ENCODE assay signal across 15 cellular contexts in genomic region chr21:43025636-43026180, GRCh38. TPM values are rescaled to one million over a fixed set of nuclear protein-coding genes. Genes with fewer than 3 reads are reported as not detected.
A peak's percentile ranks its signal among the peaks of the same experiment; 100 is the strongest.
DNase-seq lines count a peak whose midpoint lies in the region; FAIRE-seq and TF ChIP-seq lines count a peak whose summit lies in the region.
"Had no signal": no experiment of that assay in that cellular context is flagged by ENCODE, and none has a peak within 500 bp of the region (broad histone marks: within the 10 kb centered on the region; RNA-seq: fewer than 3 reads in every experiment).

No MANE protein-coding gene starts in this region.

- TF ChIP-seq POLR2A in H54 (IDR thresholded peaks at IDR 0.05; ENCODE audit: low read depth, low read length): no peak

- H2AK5ac ChIP-seq in mesendoderm (ENCODE audit: low read length): no peak overlapping the region

- peaks cover 4% of the 10 kb centered on the region for H3K36me3 ChIP-seq in mesendoderm (ENCODE audit: control insufficient read depth, insufficient read depth, low read length)
- peaks cover 57% of the 10 kb centered on the region for H3K36me3 ChIP-seq in WERI-Rb-1
- H3K36me3 ChIP-seq in osteoblast (ENCODE audit: insufficient read depth, low read length): peaks cover 35% of the 10 kb centered on the region

- no peaks in the 10 kb centered on the region for H3K27me3 Mint-ChIP-seq in chondrocyte (ENCODE audit: low read depth)
- H3K27me3 Mint-ChIP-seq: T-cell had no signal

- H3K4me3 ChIP-seq in mesendoderm (ENCODE audit: low read length): no peak overlapping the region
- no peak overlapping the region for H3K4me3 ChIP-seq in WERI-Rb-1 (ENCODE audit: low read depth, low read length)
- no peak overlapping the region for H3K4me3 ChIP-seq in osteoblast (ENCODE audit: insufficient read depth, low read length)
- H3K4me3 ChIP-seq: tibial nerve had no signal

- in situ Hi-C loops in ACHN (cut with HindIII; ENCODE audit: low pct_ligation_motif_present, low pct_unique_long_range_greater_than_20kb, low sequenced_read_pairs): no loop called here

- H3K9ac ChIP-seq in mesendoderm (ENCODE audit: low read length): no peak overlapping the region
- H3K9ac ChIP-seq: KMS-11 had no signal

- H3K27ac ChIP-seq in mesendoderm (ENCODE audit: low read depth, low read length): no peak overlapping the region
- no peak overlapping the region for H3K27ac ChIP-seq in WERI-Rb-1
- no peak overlapping the region for H3K27ac ChIP-seq in osteoblast (ENCODE audit: low read depth, low read length)
- H3K27ac ChIP-seq: KMS-11 had no signal

- H2BK5ac ChIP-seq in mesendoderm (ENCODE audit: low read length): no peak overlapping the region

- no peak overlapping the region for H3K18ac ChIP-seq in mesendoderm (ENCODE audit: low read length)

- no peaks in the 10 kb centered on the region for H3K79me1 ChIP-seq in mesendoderm (ENCODE audit: low read length)

- TF ChIP-seq CTCF in chondrocyte (IDR thresholded peaks at IDR 0.05): no peak
- TF ChIP-seq CTCF in WERI-Rb-1 (IDR thresholded peaks at IDR 0.05; ENCODE audit: low read depth, low read length): no peak
- no peak for TF ChIP-seq CTCF in osteoblast (IDR thresholded peaks at IDR 0.05; ENCODE audit: extremely low read depth, low read depth, low read length)

- no peak overlapping the region for H2AFZ ChIP-seq in osteoblast (ENCODE audit: low read length)

- FAIRE-seq in H54 (lab: Jason Lieb, UNC): no peak
- FAIRE-seq: islet of Langerhans had no signal

- no peaks in the 10 kb centered on the region for H3K9me3 ChIP-seq in WERI-Rb-1 (ENCODE audit: severe bottlenecking)
- H3K9me3 ChIP-seq in osteoblast (ENCODE audit: low read depth, low read length): no peaks in the 10 kb centered on the region
- H3K9me3 ChIP-seq: tibial nerve had no signal

- H3K27me3 ChIP-seq in mesendoderm (ENCODE audit: insufficient read depth, low read length, poor library complexity) (no peaks in the 10 kb centered on the region), WERI-Rb-1 (ENCODE audit: insufficient read depth, low read depth, severe bottlenecking) (no peaks in the 10 kb centered on the region), osteoblast (ENCODE audit: insufficient read depth, low read length) (no peaks in the 10 kb centered on the region)
- H3K27me3 ChIP-seq: tibial nerve had no signal

- H3K36me3 Mint-ChIP-seq in chondrocyte (ENCODE audit: low read depth): peaks cover 23% of the 10 kb centered on the region

- no CpG with 5 or more reads among the region's 6 CpGs for WGBS in mesendoderm (ENCODE audit: extremely low coverage, insufficient coverage, low lambda C conversion rate)

- no peak overlapping the region for H3K4ac ChIP-seq in mesendoderm (ENCODE audit: low read depth, low read length)

- H2BK15ac ChIP-seq in mesendoderm (replicated peaks; ENCODE audit: low read depth): no peak overlapping the region

- peak overlapping the region; percentile 87 for H3K27ac Mint-ChIP-seq in chondrocyte (ENCODE audit: unreplicated experiment)
- H3K27ac Mint-ChIP-seq: T-cell had no signal

- H4K5ac ChIP-seq in mesendoderm (ENCODE audit: low read length): no peak overlapping the region

- H2BK120ac ChIP-seq in mesendoderm (ENCODE audit: low read depth, low read length): no peak overlapping the region

- H3K4me2 ChIP-seq in mesendoderm (ENCODE audit: low read length) (no peak overlapping the region), osteoblast (ENCODE audit: insufficient read depth, low read length) (no peak overlapping the region)
- H3K4me2 ChIP-seq: KMS-11 had no signal

- H4K8ac ChIP-seq in mesendoderm (ENCODE audit: low read depth, low read length): no peak overlapping the region

- H3K56ac ChIP-seq in mesendoderm (ENCODE audit: low read length): no peak overlapping the region

- no peaks in the 10 kb centered on the region for H3K79me2 ChIP-seq in mesendoderm (ENCODE audit: control insufficient read depth, insufficient read depth, low read length)
- no peaks in the 10 kb centered on the region for H3K79me2 ChIP-seq in osteoblast (ENCODE audit: insufficient read depth, low read length)

- no peaks in the 10 kb centered on the region for H3K4me1 ChIP-seq in mesendoderm (ENCODE audit: control insufficient read depth, low read depth, low read length)
- no peaks in the 10 kb centered on the region for H3K4me1 ChIP-seq in osteoblast (ENCODE audit: insufficient read depth, low read length)

- no peaks in the 10 kb centered on the region for H3K9me3 Mint-ChIP-seq in chondrocyte (ENCODE audit: low read depth)
- H3K9me3 Mint-ChIP-seq: T-cell had no signal

- H3K4me3 Mint-ChIP-seq in chondrocyte (ENCODE audit: unreplicated experiment): no peak overlapping the region
- H3K4me3 Mint-ChIP-seq: T-cell had no signal

- H4K20me1 ChIP-seq in osteoblast (ENCODE audit: insufficient read depth, low read length): no peaks in the 10 kb centered on the region

- H3K4me1 Mint-ChIP-seq in chondrocyte (ENCODE audit: low read depth): peaks cover 17% of the 10 kb centered on the region
- H3K4me1 Mint-ChIP-seq: T-cell had no signal

- DNase-seq in ACHN (peak; percentile 65), HS-5 (ENCODE audit: low read depth) (peak; percentile 28), chondrocyte (ENCODE audit: low spot score) (no peak), mesendoderm (peak; percentile 36), WERI-Rb-1 (no peak), osteoblast (ENCODE audit: insufficient read length, low spot score, missing footprints) (no peak), H54 (ENCODE audit: insufficient read length, low spot score) (no peak), NCI-H446 treated with DMSO at 0.1 percent for 48 hours (lab: John Stamatoyannopoulos, UW) (no peak)
- DNase-seq: activated CD4-positive, alpha-beta T cell treated with anti-CD3 and anti-CD28 coated beads for 4 hours; central memory CD4-positive, alpha-beta T cell; NCI-H1930; T-cell had no signal

- H3K23ac ChIP-seq in mesendoderm (ENCODE audit: low read length): no peak overlapping the region

RNA-seq across cellular contexts. Expression of gene CBS, which starts 49.9 kb away (rescaled TPM):
- total RNA-seq in chondrocyte: 16.6 to 92.3 TPM (median 85.1 TPM) in 3 replicates
- polyA plus RNA-seq in mesendoderm (2013, experiment 1 of 2): 119 TPM
- polyA plus RNA-seq in mesendoderm (2013, experiment 2 of 2): 117 TPM
- 26.1 and 30.6 TPM in 2 replicates for total RNA-seq in osteoblast

RNA-seq across cellular contexts. Expression of gene PKNOX1, which starts 51.3 kb away (rescaled TPM):
- total RNA-seq in chondrocyte (12.0 to 12.9 TPM (median 12.0 TPM) in 3 replicates), osteoblast (11.9 and 15.9 TPM in 2 replicates)
- polyA plus RNA-seq in mesendoderm (2013, experiment 1 of 2): 9.7 TPM
- polyA plus RNA-seq in mesendoderm (2013, experiment 2 of 2): 9.7 TPM

Comparison
In these comparisons a context has a peak if more than half of its experiments do, and no peak if none do; other contexts are left out.
1. DNase-seq: peak in ACHN (single experiment), HS-5 (single experiment) and mesendoderm (single experiment); none in chondrocyte (single experiment), WERI-Rb-1 (single experiment), osteoblast (single experiment), H54 (single experiment) and NCI-H446 treated with DMSO at 0.1 percent for 48 hours (single experiment).